ENCODE assay signal across 24 cellular contexts in genomic region chr3:46874430-46874829, GRCh38. TPM values are rescaled to one million over a fixed set of nuclear protein-coding genes. Genes with fewer than 3 reads are reported as not detected.
DNase-seq lines count a peak whose midpoint lies in the region; ATAC-seq, FAIRE-seq and TF ChIP-seq lines count a peak whose summit lies in the region.
"Had no signal": no experiment of that assay in that cellular context is flagged by ENCODE, and none has a peak within 500 bp of the region (broad histone marks: within the 10 kb centered on the region; RNA-seq: fewer than 3 reads in every experiment).

No MANE protein-coding gene starts in this region.

- H3K4me3 ChIP-seq in kidney (ENCODE audit: low read length in 2 of 2) (no peak overlapping the region), brain microvascular endothelial cell (ENCODE audit: low read depth, low read length) (no peak overlapping the region), sigmoid colon (no peak overlapping the region), PC-9 (no peak overlapping the region)
- H3K4me3 ChIP-seq: left lung, psoas muscle had no signal

- H3K4me2 ChIP-seq in PC-9: no peak overlapping the region

- DNase-seq in GM10248 (ENCODE audit: extremely low spot score) (peak; percentile 20), kidney (peak; percentile 92), smooth muscle cell of the brain vasculature (ENCODE audit: low read depth, low spot score) (peak; percentile 37), brain microvascular endothelial cell (no peak), sigmoid colon (no peak), PC-9 (no peak), NCI-H1417 treated with DMSO at 0.1 percent for 48 hours (lab: John Stamatoyannopoulos, UW) (no peak)
- no peak for DNase-seq in central memory CD8-positive, alpha-beta T cell (ENCODE audit: low spot score in 2 of 2)
- DNase-seq: activated B cell treated with CpG ODN at 0.5 μM for 24 hours; caudate nucleus; CD8-positive, alpha-beta T cell; DMS79; foreskin fibroblast; H7; left lung; naive thymus-derived CD4-positive, alpha-beta T cell; NCI-H1694; NCI-H226; NK-92 treated with Interleukin-12 subunit alpha and Interleukin-12 subunit beta, amount 100 ng/mL, for 24 hours; SIG-M5; stimulated activated naive CD4-positive, alpha-beta T cell treated with Interleukin-2 at 50 U/mL for 16 hours; T-helper 2 cell had no signal

- peak overlapping the region; percentile 59 for H3K27ac Mint-ChIP-seq in central memory CD8-positive, alpha-beta T cell (ENCODE audit: low read depth)
- H3K27ac Mint-ChIP-seq: activated B cell treated with CpG ODN at 0.5 μM for 24 hours; CD8-positive, alpha-beta T cell had no signal

- in situ Hi-C loops in brain microvascular endothelial cell (cut with HindIII; ENCODE audit: low pct_ligation_motif_present, low sequenced_read_pairs): no loop called here

- H3K36me3 ChIP-seq in kidney (ENCODE audit: control insufficient read depth in 1 of 2, insufficient read depth in 2 of 2, low read length in 2 of 2) (no peaks in the 10 kb centered on the region), brain microvascular endothelial cell (replicated peaks) (no peaks in the 10 kb centered on the region), sigmoid colon (no peaks in the 10 kb centered on the region), PC-9 (ENCODE audit: low read depth) (no peaks in the 10 kb centered on the region)
- H3K36me3 ChIP-seq: left lung had no signal

- peaks cover 75 to 80% of the 10 kb centered on the region in 2 donors for H3K4me1 ChIP-seq in kidney (ENCODE audit: control insufficient read depth in 1 of 2, insufficient read depth in 1 of 2, low read depth in 1 of 2, low read length in 2 of 2)
- peaks cover 0 to 30% (median 23%) of the 10 kb centered on the region in 4 donors for H3K4me1 ChIP-seq in sigmoid colon
- peaks cover 12% of the 10 kb centered on the region for H3K4me1 ChIP-seq in PC-9 (replicated peaks; ENCODE audit: insufficient read depth)
- H3K4me1 ChIP-seq: psoas muscle had no signal

- CTCF ChIA-PET in GM10248 (lab: Yijun Ruan, JAX) (interaction anchor here (1.0 to 2.9 kb wide), 2 partner anchors 7 to 10 kb away, joined by 3 to 13 read pairs; no protein-coding TSS in a partner anchor), PC-9 (lab: Charles Lee) (no interaction called here)

- no TSS peak for BruUV-seq in PC-9 (replicated peaks; lab: Mats Ljungman, UMichigan)

- no peak for FAIRE-seq in kidney (lab: Jason Lieb, UNC)

- H3F3A ChIP-seq in PC-9 (ENCODE audit: insufficient read depth, low read depth): no peaks in the 10 kb centered on the region; the same call in 1 of the 2 replicates

- H3K27ac ChIP-seq in kidney (ENCODE audit: low read depth in 2 of 2, low read length in 2 of 2): peak overlapping the region; percentile 93 to 100
- no peak overlapping the region for H3K27ac ChIP-seq in brain microvascular endothelial cell
- peak overlapping the region in 2 of 4 donors; percentile 38 to 56 for H3K27ac ChIP-seq in sigmoid colon
- no peak overlapping the region for H3K27ac ChIP-seq in PC-9
- H3K27ac ChIP-seq: left lung, psoas muscle had no signal

- no peaks in the 10 kb centered on the region for H3K9me2 ChIP-seq in PC-9 (ENCODE audit: insufficient read depth)

- no peak for TF ChIP-seq POLR2A in sigmoid colon (IDR thresholded peaks at IDR 0.05)

- no peaks in the 10 kb centered on the region for H3K36me3 Mint-ChIP-seq in central memory CD8-positive, alpha-beta T cell (ENCODE audit: insufficient read depth)
- H3K36me3 Mint-ChIP-seq: CD8-positive, alpha-beta T cell; naive thymus-derived CD4-positive, alpha-beta T cell had no signal

- TF ChIP-seq CTCF in GM10248 (IDR thresholded peaks at IDR 0.05; ENCODE audit: control extremely low read depth, extremely low read depth, low read depth, missing control alignments) (no peak), kidney (IDR thresholded peaks at IDR 0.05; ENCODE audit: borderline replicate concordance, extremely low read depth, insufficient read depth) (no peak), brain microvascular endothelial cell (IDR thresholded peaks at IDR 0.05; ENCODE audit: low read depth, low read length, missing control alignments) (no peak), sigmoid colon (IDR thresholded peaks at IDR 0.05) (no peak), PC-9 (conservative IDR thresholded peaks at IDR 0.05) (no peak)

- H4K20me1 ChIP-seq in PC-9 (ENCODE audit: insufficient read depth): no peaks in the 10 kb centered on the region

- no peaks in the 10 kb centered on the region for H3K9me3 Mint-ChIP-seq in central memory CD8-positive, alpha-beta T cell
- H3K9me3 Mint-ChIP-seq: activated B cell treated with CpG ODN at 0.5 μM for 24 hours; CD8-positive, alpha-beta T cell; naive thymus-derived CD4-positive, alpha-beta T cell had no signal

- no peaks in the 10 kb centered on the region for H3K79me2 ChIP-seq in PC-9 (ENCODE audit: low read depth)

- no peak overlapping the region for H2AFZ ChIP-seq in PC-9

- H3K27me3 ChIP-seq in brain microvascular endothelial cell (replicated peaks) (peaks cover 4% of the 10 kb centered on the region), sigmoid colon (no peaks in the 10 kb centered on the region), PC-9 (ENCODE audit: insufficient read depth, low read depth) (no peaks in the 10 kb centered on the region)

- TF ChIP-seq EP300 in sigmoid colon (IDR thresholded peaks at IDR 0.05): no peak

- POLR2A ChIA-PET in GM10248 (lab: Yijun Ruan, JAX) (no interaction called here), PC-9 (lab: Charles Lee; ENCODE audit: unreplicated experiment) (no interaction called here)

- ATAC-seq in central memory CD8-positive, alpha-beta T cell (replicated peaks; ENCODE audit: extremely low read depth, poor library complexity, severe bottlenecking): no peak
- ATAC-seq: CD8-positive, alpha-beta T cell; left lung; naive thymus-derived CD4-positive, alpha-beta T cell had no signal

- peak overlapping the region in 1 of 2 donors; percentile 74 for H3K9ac ChIP-seq in kidney (ENCODE audit: low read length in 2 of 2)

- peaks cover 37% of the 10 kb centered on the region for H3K27me3 Mint-ChIP-seq in central memory CD8-positive, alpha-beta T cell

- no peak overlapping the region for H3K4me3 Mint-ChIP-seq in central memory CD8-positive, alpha-beta T cell
- H3K4me3 Mint-ChIP-seq: activated B cell treated with CpG ODN at 0.5 μM for 24 hours; CD8-positive, alpha-beta T cell had no signal

- whole genome bisulfite sequencing in sigmoid colon, 2 donors: 29 to 65% methylated on average over 18 of the region's 18 CpGs

- H3K9me3 ChIP-seq in kidney (ENCODE audit: control insufficient read depth in 1 of 2, low read length in 2 of 2) (no peaks in the 10 kb centered on the region), sigmoid colon (no peaks in the 10 kb centered on the region), PC-9 (ENCODE audit: insufficient read depth, low read depth) (no peaks in the 10 kb centered on the region)
- H3K9me3 ChIP-seq: left lung, psoas muscle had no signal

- no peaks in the 10 kb centered on the region for H3K4me1 Mint-ChIP-seq in central memory CD8-positive, alpha-beta T cell

- intact Hi-C loops in kidney (cut with DNase I) (no loop called here), sigmoid colon (cut with DNase I) (no loop called here), PC-9 (cut with micrococcal nuclease; ENCODE audit: unreplicated experiment) (no loop called here)

RNA-seq across cellular contexts. Expression of gene PTH1R, which starts 3.1 kb away (rescaled TPM):
- total RNA-seq in kidney (286 TPM), sigmoid colon (1 to 10 TPM; 3.6 to 9.0 (median 6.0) TPM), PC-9 (2021) (not detected in 2 replicates)
- polyA plus RNA-seq in kidney (ENCODE audit: insufficient read depth, low read depth, low replicate concordance) (1,885 TPM), sigmoid colon (1 to 10 TPM; 1.2 to 5.2 (median 3.6) TPM)
- total RNA-seq: activated B cell treated with CpG ODN at 0.5 μM for 24 hours; CD8-positive, alpha-beta T cell; HT-29; naive thymus-derived CD4-positive, alpha-beta T cell had no signal
- polyA plus RNA-seq: naive thymus-derived CD4-positive, alpha-beta T cell had no signal

RNA-seq across cellular contexts. Expression of gene MYL3, which starts 11.2 kb away (rescaled TPM):
- total RNA-seq in kidney (41.3 TPM), sigmoid colon (10 to 100 TPM in 1 of 4 donors, 1 to 10 TPM in 3; 1.5 to 10.8 (median 2.7) TPM), PC-9 (2021) (not detected in 2 replicates)
- polyA plus RNA-seq in kidney (ENCODE audit: insufficient read depth, low read depth, low replicate concordance) (81.9 TPM), sigmoid colon (10 to 100 TPM in 1 of 3 donors, 1 to 10 TPM in 2; 2.4 to 11.8 (median 8.4) TPM)
- total RNA-seq: activated B cell treated with CpG ODN at 0.5 μM for 24 hours; CD8-positive, alpha-beta T cell; HT-29; naive thymus-derived CD4-positive, alpha-beta T cell had no signal
- polyA plus RNA-seq: naive thymus-derived CD4-positive, alpha-beta T cell had no signal

Comparison
In these comparisons a context has a peak if more than half of its experiments do, and no peak if none do; other contexts are left out.
1. DNase-seq: peak in GM10248 (single experiment), kidney (single experiment) and smooth muscle cell of the brain vasculature (single experiment); none in central memory CD8-positive, alpha-beta T cell (0 of 2), brain microvascular endothelial cell (single experiment), sigmoid colon (single experiment), PC-9 (0 of 2) and NCI-H1417 treated with DMSO at 0.1 percent for 48 hours (single experiment).
2. H3K27ac ChIP-seq: peak in kidney (2 of 2); none in brain microvascular endothelial cell (single experiment) and PC-9 (single experiment).
3. RNA of gene PTH1R, which starts 3.1 kb away (total RNA-seq): 286 TPM in kidney (single experiment); 3.6 to 9.0 TPM in sigmoid colon and not detected in PC-9; every median in the first group is over 10 times any median in the second.